ENCODE assay signal across 14 cellular contexts in genomic region chr7:36777062-36777461, GRCh38. TPM values are rescaled to one million over a fixed set of nuclear protein-coding genes. Genes with fewer than 3 reads are reported as not detected.
A peak's percentile ranks its signal among the peaks of the same experiment; 100 is the strongest.
DNase-seq lines count a peak whose midpoint lies in the region; ATAC-seq and TF ChIP-seq lines count a peak whose summit lies in the region.
"Had no signal": no experiment of that assay in that cellular context is flagged by ENCODE, and none has a peak within 500 bp of the region (broad histone marks: within the 10 kb centered on the region; RNA-seq: fewer than 3 reads in every experiment).

No MANE protein-coding gene starts in this region.

- no peak for TF ChIP-seq CTCF in Loucy (conservative IDR thresholded peaks at IDR 0.05; ENCODE audit: low read length)
- no peak for TF ChIP-seq CTCF in mucosa of descending colon (IDR thresholded peaks at IDR 0.05)
- no peak for TF ChIP-seq CTCF in glutamatergic neuron (IDR thresholded peaks at IDR 0.05; ENCODE audit: partially characterized antibody, unreplicated experiment)

- no peaks in the 10 kb centered on the region for H3F3A ChIP-seq in Loucy (ENCODE audit: low read depth)

- peaks cover 78% of the 10 kb centered on the region for H3K4me1 ChIP-seq in CD8-positive, alpha-beta memory T cell (ENCODE audit: insufficient read depth, low read length)
- peaks cover 52% of the 10 kb centered on the region for H3K4me1 ChIP-seq in Loucy (ENCODE audit: insufficient read depth, low read length, poor library complexity, severe bottlenecking)
- no peaks in the 10 kb centered on the region for H3K4me1 ChIP-seq in mucosa of descending colon (ENCODE audit: low read depth)

- no peaks in the 10 kb centered on the region for H3K27me3 ChIP-seq in CD8-positive, alpha-beta memory T cell (ENCODE audit: insufficient read depth, low read length, poor library complexity, severe bottlenecking)
- H3K27me3 ChIP-seq in Loucy (ENCODE audit: insufficient read depth, low read length, poor library complexity, severe bottlenecking): no peaks in the 10 kb centered on the region

- no peaks in the 10 kb centered on the region for H3K79me2 ChIP-seq in Loucy (ENCODE audit: insufficient read depth, low read length)

- H3K4me3 ChIP-seq in CD8-positive, alpha-beta memory T cell (ENCODE audit: low read length): peak overlapping the region; percentile 44
- H3K4me3 ChIP-seq in Loucy (ENCODE audit: low read length, poor library complexity, severe bottlenecking) (peak overlapping the region; percentile 54), mucosa of descending colon (no peak overlapping the region)
- H3K4me3 ChIP-seq: heart left ventricle had no signal

- H3K36me3 Mint-ChIP-seq in CD8-positive, alpha-beta memory T cell: peaks cover 3 to 16% (median 6%) of the 10 kb centered on the region in 3 donors
- no peaks in the 10 kb centered on the region for H3K36me3 Mint-ChIP-seq in activated T-cell treated with anti-CD3 and anti-CD28 coated beads, Interleukin-2, amount 50 U/mL, for 24 hours (ENCODE audit: low read depth)
- H3K36me3 Mint-ChIP-seq in glutamatergic neuron (ENCODE audit: unreplicated experiment): peaks cover 5% of the 10 kb centered on the region

- no peak overlapping the region for H3K27ac ChIP-seq in CD8-positive, alpha-beta memory T cell (ENCODE audit: low read depth, low read length)
- H3K27ac ChIP-seq: KMS-11 had no signal

- ATAC-seq in mucosa of descending colon (peak; percentile 72), HG02588 (IDR thresholded peaks at IDR 0.05; ENCODE audit: unreplicated experiment) (no peak), GM21381 (IDR thresholded peaks at IDR 0.05; ENCODE audit: unreplicated experiment) (no peak)
- ATAC-seq: heart left ventricle, SK-N-SH treated with all-trans-retinoic acid at 6 μM for 48 hours had no signal

- peak overlapping the region; percentile 71 to 87 (median 84) for H3K4me3 Mint-ChIP-seq in CD8-positive, alpha-beta memory T cell
- H3K4me3 Mint-ChIP-seq in activated T-cell treated with anti-CD3 and anti-CD28 coated beads, Interleukin-2, amount 50 U/mL, for 24 hours: peak overlapping the region; percentile 28
- no peak overlapping the region for H3K4me3 Mint-ChIP-seq in glutamatergic neuron (ENCODE audit: unreplicated experiment)

- H3K9me3 Mint-ChIP-seq in CD8-positive, alpha-beta memory T cell: peaks cover 0 to 9% (median 0%) of the 10 kb centered on the region in 5 donors
- H3K9me3 Mint-ChIP-seq in activated T-cell treated with anti-CD3 and anti-CD28 coated beads, Interleukin-2, amount 50 U/mL, for 24 hours: no peaks in the 10 kb centered on the region
- H3K9me3 Mint-ChIP-seq in glutamatergic neuron (ENCODE audit: unreplicated experiment): peaks cover 4% of the 10 kb centered on the region

- peaks cover 0 to 3% of the 10 kb centered on the region in 2 donors for H3K27me3 Mint-ChIP-seq in CD8-positive, alpha-beta memory T cell
- H3K27me3 Mint-ChIP-seq in activated T-cell treated with anti-CD3 and anti-CD28 coated beads, Interleukin-2, amount 50 U/mL, for 24 hours: no peaks in the 10 kb centered on the region
- no peaks in the 10 kb centered on the region for H3K27me3 Mint-ChIP-seq in glutamatergic neuron (ENCODE audit: unreplicated experiment)

- H3K36me3 ChIP-seq in CD8-positive, alpha-beta memory T cell (ENCODE audit: insufficient read depth, low read length): no peaks in the 10 kb centered on the region
- H3K36me3 ChIP-seq in Loucy (ENCODE audit: insufficient read depth, low read length) (no peaks in the 10 kb centered on the region), mucosa of descending colon (ENCODE audit: low read depth) (no peaks in the 10 kb centered on the region)
- H3K36me3 ChIP-seq: heart left ventricle had no signal

- peaks cover 2% of the 10 kb centered on the region for H3K9me3 ChIP-seq in CD8-positive, alpha-beta memory T cell (ENCODE audit: low read length)
- H3K9me3 ChIP-seq in Loucy (ENCODE audit: insufficient read depth, low read depth, low read length): no peaks in the 10 kb centered on the region
- no peaks in the 10 kb centered on the region for H3K9me3 ChIP-seq in mucosa of descending colon

- POLR2A ChIA-PET in CD8-positive, alpha-beta memory T cell (lab: Charles Lee): interaction anchor here (1.0 to 1.1 kb wide), 2 partner anchors 11 to 98 kb away, joined by 4 read pairs; no protein-coding TSS in a partner anchor

- CTCF ChIA-PET in CD8-positive, alpha-beta memory T cell (lab: Charles Lee): interaction anchor here (0.9 to 2.0 kb wide), 7 partner anchors 10 to 421 kb away, joined by 3 to 13 read pairs (median 3); no protein-coding TSS in a partner anchor

- H3K4me1 Mint-ChIP-seq in CD8-positive, alpha-beta memory T cell: peaks cover 79 to 90% (median 88%) of the 10 kb centered on the region in 3 donors
- peaks cover 77% of the 10 kb centered on the region for H3K4me1 Mint-ChIP-seq in activated T-cell treated with anti-CD3 and anti-CD28 coated beads, Interleukin-2, amount 50 U/mL, for 24 hours (ENCODE audit: low read depth)
- H3K4me1 Mint-ChIP-seq in glutamatergic neuron (ENCODE audit: low read depth, unreplicated experiment): no peaks in the 10 kb centered on the region

- peak overlapping the region; percentile 32 for H3K9ac ChIP-seq in Loucy (ENCODE audit: low read depth, low read length, poor library complexity, severe bottlenecking)
- H3K9ac ChIP-seq: KMS-11 had no signal

- 0 out of 2 replicates have a peak overlapping the region, but pooled peaks have one; percentile 18 for H2AFZ ChIP-seq in Loucy (ENCODE audit: low read length)

- peak; percentile 25 to 88 (median 72) for DNase-seq in CD8-positive, alpha-beta memory T cell
- no peak for DNase-seq in activated T-cell treated with anti-CD3 and anti-CD28 coated beads, Interleukin-2, amount 50 U/mL, for 24 hours
- DNase-seq in mucosa of descending colon: peak in 1 of 3 donors; percentile 14
- DNase-seq in glutamatergic neuron: no peak
- DNase-seq: DMS79 treated with DMSO at 0.1 percent for 48 hours, NCI-H345, retina had no signal

- intact Hi-C loops in mucosa of descending colon (cut with DNase I, micrococcal nuclease): no loop called here

- peak overlapping the region; percentile 81 to 100 (median 96) for H3K27ac Mint-ChIP-seq in CD8-positive, alpha-beta memory T cell
- peak overlapping the region; percentile 0 for H3K27ac Mint-ChIP-seq in activated T-cell treated with anti-CD3 and anti-CD28 coated beads, Interleukin-2, amount 50 U/mL, for 24 hours
- H3K27ac Mint-ChIP-seq in glutamatergic neuron (ENCODE audit: unreplicated experiment): no peak overlapping the region

- no peaks in the 10 kb centered on the region for H4K20me1 ChIP-seq in Loucy (ENCODE audit: insufficient read depth, low read length, poor library complexity, severe bottlenecking)

- peak overlapping the region; percentile 77 for H3K4me2 ChIP-seq in Loucy (ENCODE audit: low read depth, low read length, poor library complexity, severe bottlenecking)
- H3K4me2 ChIP-seq: KMS-11 had no signal

- H3K9me2 ChIP-seq in Loucy (replicated peaks; ENCODE audit: low read depth, low read length): no peaks in the 10 kb centered on the region

RNA-seq across cellular contexts. Expression of gene AOAH, which starts 52.8 kb away (rescaled TPM):
- total RNA-seq in CD8-positive, alpha-beta memory T cell: 10 to 100 TPM; 25.0 to 26.4 TPM
- polyA plus RNA-seq in CD8-positive, alpha-beta memory T cell: 59.2 TPM
- total RNA-seq in mucosa of descending colon (10 to 100 TPM; 15.7 to 36.1 (median 28.8) TPM), glutamatergic neuron (ENCODE audit: unreplicated experiment) (not detected)
- total RNA-seq: lung microvascular endothelial cell had no signal

Comparison
In these comparisons a context has a peak if more than half of its experiments do, and no peak if none do; other contexts are left out.
1. DNase-seq: peak in CD8-positive, alpha-beta memory T cell (5 of 5); none in activated T-cell treated with anti-CD3 and anti-CD28 coated beads, Interleukin-2, amount 50 U/mL, for 24 hours (single experiment) and glutamatergic neuron (single experiment).
2. RNA of gene AOAH, which starts 52.8 kb away (total RNA-seq): 15.7 to 36.1 TPM in mucosa of descending colon and 25.0 to 26.4 TPM in CD8-positive, alpha-beta memory T cell; not detected in glutamatergic neuron (single experiment); every median in the first group is over 10 times any median in the second.